In genomic region chr7:141072548-141073172, GRCh38 we compare ENCODE assay signal across 1 cellular context.
TF ChIP-seq lines count a peak whose summit lies in the region.

No MANE protein-coding gene starts in this region.

TF ChIP-seq in IMR-90, 13 proteins besides CTCF, POLR2A, EP300 and RAD21:
- TF ChIP-seq SMC3 (IDR thresholded peaks at IDR 0.05; ENCODE audit: low read depth, low read length) (no peak), USF2 (IDR thresholded peaks at IDR 0.05; ENCODE audit: low read depth, low read length) (no peak)
